ENCODE assay signal across 1 cellular context in genomic region chr2:64767670-64768425, GRCh38.
TF ChIP-seq lines count a peak whose summit lies in the region.

No MANE protein-coding gene starts in this region.

TF ChIP-seq in K562, 482 proteins besides CTCF, POLR2A, EP300 and RAD21 (continued from another document and continues in another):
- TF ChIP-seq PHTF2 (CRISPR knock-in tag; IDR thresholded peaks at IDR 0.05) (no peak), ATF4 (CRISPR knock-in tag; IDR thresholded peaks at IDR 0.05) (no peak), ZBTB43 (CRISPR knock-in tag; IDR thresholded peaks at IDR 0.05) (0 out of 2 replicates have a peak, but pooled peaks have one; percentile 50), MTA3 (IDR thresholded peaks at IDR 0.05; ENCODE audit: borderline replicate concordance) (peak; percentile 88), FOXJ3 (CRISPR knock-in tag; IDR thresholded peaks at IDR 0.05) (no peak), TARDBP (IDR thresholded peaks at IDR 0.05) (peak; percentile 58; the same call in 1 of the 2 replicates), PRMT5 (CRISPR knock-in tag; IDR thresholded peaks at IDR 0.05) (no peak), ELK1 (CRISPR knock-in tag; IDR thresholded peaks at IDR 0.05) (no peak), L3MBTL2 (IDR thresholded peaks at IDR 0.05) (peak; percentile 79), ATF3 (IDR thresholded peaks at IDR 0.05) (peak; percentile 87), ATF3 (CRISPR knock-in tag; conservative IDR thresholded peaks at IDR 0.05) (peak; percentile 42), TAF1 (IDR thresholded peaks at IDR 0.05; ENCODE audit: control insufficient read depth, extremely low read depth, insufficient read depth, low read length, severe bottlenecking) (peak; percentile 89), CBFA2T3 (IDR thresholded peaks at IDR 0.05) (peak; percentile 13; the same call in 1 of the 2 replicates), ATF7 (IDR thresholded peaks at IDR 0.05) (peak; percentile 93), XRCC3 (IDR thresholded peaks at IDR 0.05) (no peak), BCL6 (CRISPR knock-in tag; IDR thresholded peaks at IDR 0.05) (no peak), VEZF1 (CRISPR knock-in tag; IDR thresholded peaks at IDR 0.05) (peak; percentile 88), SRSF9 (IDR thresholded peaks at IDR 0.05; ENCODE audit: borderline replicate concordance, low read depth, low read length) (no peak), SMARCA4 (IDR thresholded peaks at IDR 0.05) (0 out of 2 replicates have a peak, but pooled peaks have one; percentile 7), ZNF764 (CRISPR knock-in tag; IDR thresholded peaks at IDR 0.05; ENCODE audit: low read depth) (0 out of 2 replicates have a peak, but pooled peaks have one; percentile 13), PHB2 (IDR thresholded peaks at IDR 0.05; ENCODE audit: low read depth) (no peak), CREM (IDR thresholded peaks at IDR 0.05; ENCODE audit: low read depth) (peak; percentile 90), CEBPG (CRISPR knock-in tag; IDR thresholded peaks at IDR 0.05) (no peak), CEBPG (tag; conservative IDR thresholded peaks at IDR 0.05 in 1 of 2, IDR thresholded peaks at IDR 0.05 in 1 of 2) (no peak), POLR2AphosphoS5 (IDR thresholded peaks at IDR 0.05; ENCODE audit: control insufficient read depth, insufficient read depth, low read depth, low read length) (peak; percentile 32; the same call in 1 of the 2 replicates), FOS (IDR thresholded peaks at IDR 0.05; ENCODE audit: extremely low read depth, insufficient read length) (peak; percentile 14), KDM2B (CRISPR knock-in tag; IDR thresholded peaks at IDR 0.05) (peak; percentile 36), ATF6 (CRISPR knock-in tag; IDR thresholded peaks at IDR 0.05) (0 out of 2 replicates have a peak, but pooled peaks have one; percentile 51), HMGN3 (IDR thresholded peaks at IDR 0.05; ENCODE audit: borderline replicate concordance, extremely low read depth, insufficient read length, low read depth, low read length) (peak; percentile 86), ZNF780A (CRISPR knock-in tag; IDR thresholded peaks at IDR 0.05) (no peak), RBFOX2 (IDR thresholded peaks at IDR 0.05; ENCODE audit: low read depth, low read length) (peak; percentile 89), MEF2D (tag; conservative IDR thresholded peaks at IDR 0.05; ENCODE audit: low read depth) (peak; percentile 96), ZNF431 (CRISPR knock-in tag; IDR thresholded peaks at IDR 0.05) (no peak), HDGF (IDR thresholded peaks at IDR 0.05) (no peak), E2F6 (IDR thresholded peaks at IDR 0.05; ENCODE audit: borderline replicate concordance in 1 of 2, extremely low read depth in 1 of 2, insufficient read depth in 1 of 2, insufficient read length in 1 of 2, low read depth in 1 of 2, low read length in 1 of 2, poor library complexity in 1 of 2, severe bottlenecking in 1 of 2) (peak in 1 of 2 experiments; percentile 67), GMEB1 (CRISPR knock-in tag; IDR thresholded peaks at IDR 0.05) (0 out of 2 replicates have a peak, but pooled peaks have one; percentile 17), SRSF3 (IDR thresholded peaks at IDR 0.05; ENCODE audit: insufficient read depth, low read length) (no peak), RERE (CRISPR knock-in tag; IDR thresholded peaks at IDR 0.05; ENCODE audit: borderline replicate concordance) (peak; percentile 50; the same call in 1 of the 2 replicates), HMBOX1 (IDR thresholded peaks at IDR 0.05) (no peak), EP400 (IDR thresholded peaks at IDR 0.05) (no peak; the same call in 1 of the 2 replicates), DNMT1 (IDR thresholded peaks at IDR 0.05) (no peak), FOXP1 (CRISPR knock-in tag; IDR thresholded peaks at IDR 0.05) (peak; percentile 62; the same call in 1 of the 2 replicates), NFIC (IDR thresholded peaks at IDR 0.05) (peak; percentile 33; the same call in 1 of the 2 replicates), PHB (CRISPR knock-in tag; IDR thresholded peaks at IDR 0.05) (no peak), NFRKB (IDR thresholded peaks at IDR 0.05; ENCODE audit: low read depth) (peak; percentile 75), NONO (IDR thresholded peaks at IDR 0.05; ENCODE audit: low read depth in 2 of 2, low read length in 1 of 2) (0 out of 4 replicates have a peak, but pooled peaks of 1 of the 2 experiments have one; percentile 11), PHF21A (IDR thresholded peaks at IDR 0.05; ENCODE audit: borderline replicate concordance, low read depth) (peak; percentile 41; the same call in 1 of the 2 replicates), MAZ (CRISPR knock-in tag; conservative IDR thresholded peaks at IDR 0.05 in 1 of 2, IDR thresholded peaks at IDR 0.05 in 1 of 2) (peak; percentile 75 to 84), MAX (CRISPR knock-in tag; IDR thresholded peaks at IDR 0.05) (peak; percentile 42; the same call in 1 of the 2 replicates)
